27 cellular contexts compared by ENCODE assay signal in the genomic region with DNA sequence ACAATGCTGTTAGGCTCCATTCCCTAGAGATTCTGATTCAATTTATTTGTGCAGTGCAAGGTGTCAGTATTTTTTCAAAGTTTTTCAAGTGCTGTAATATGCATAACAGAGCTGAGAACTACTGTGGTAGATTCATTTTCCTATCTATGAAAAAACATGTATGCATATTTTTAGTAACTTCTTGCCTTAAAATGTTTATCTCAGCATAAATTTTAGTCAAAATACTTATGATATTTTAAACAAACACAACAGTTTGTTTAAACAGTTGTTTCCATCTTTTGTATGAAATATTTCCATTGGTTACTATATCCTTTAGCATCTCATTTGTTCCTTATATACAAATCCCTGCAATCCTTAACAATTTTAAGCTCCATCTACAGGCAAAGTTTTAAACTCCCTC.
"Had no signal": no experiment of that assay in that cellular context is flagged by ENCODE, and none has a peak within 500 bp of the region (broad histone marks: within the 10 kb centered on the region; RNA-seq: fewer than 3 reads in every experiment).

No MANE protein-coding gene starts in this region.

- H3K4me1 ChIP-seq: neural progenitor cell, parathyroid adenoma, psoas muscle, spleen, stomach, thyroid gland, tibial nerve, upper lobe of left lung, vagina had no signal

- FAIRE-seq: urothelium cell line had no signal

- H3K27ac ChIP-seq: neural progenitor cell, ovary, parathyroid adenoma, psoas muscle, skin epidermis, spleen, stomach, thoracic aorta, thyroid gland, tibial nerve, upper lobe of left lung, vagina had no signal

- H3K4me3 ChIP-seq: neural progenitor cell, ovary, psoas muscle, skin epidermis, smooth muscle cell, spleen, stomach, thoracic aorta, thyroid gland, tibial nerve, upper lobe of left lung, vagina had no signal

- H3K27me3 ChIP-seq: neural progenitor cell, ovary, spleen, stomach, thyroid gland, tibial nerve, upper lobe of left lung, vagina had no signal

- H3K9me3 ChIP-seq: ovary, psoas muscle, stomach, thyroid gland, tibial nerve, upper lobe of left lung, vagina had no signal

- DNase-seq: naive thymus-derived CD4-positive, alpha-beta T cell; natural killer cell; occipital lobe; ovary; posterior cingulate gyrus; psoas muscle; right cardiac atrium; spleen; stimulated activated CD4-positive, alpha-beta T cell treated with anti-CD3 and anti-CD28 coated beads, Interleukin-12 subunit alpha, Interleukin-12 subunit beta, amount 100 ng/mL, for 4 hours; stimulated activated CD4-positive, alpha-beta T cell treated with anti-CD3 and anti-CD28 coated beads, Interleukin-1b, Interleukin-23, amount 100 ng/mL, for 48 hours; stimulated activated CD4-positive, alpha-beta T cell treated with anti-CD3 and anti-CD28 coated beads, Interleukin-4, amount 100 ng/mL, for 24 hours; stimulated activated naive B cell treated with anti-CD40 and anti-IgM and Interleukin-4, amounts not matched to agents 10 μg/mL and 1 μg/mL and 100 μg/mL, for 72 hours; stimulated activated naive CD4-positive, alpha-beta T cell treated with Interleukin-2 at 50 U/mL for 16 hours; stomach; thyroid gland; trophoblast cell; upper lobe of left lung had no signal

- H3K79me2 ChIP-seq: parathyroid adenoma had no signal

- H3K9ac ChIP-seq: neural progenitor cell, parathyroid adenoma had no signal

- H2AFZ ChIP-seq: neural progenitor cell, parathyroid adenoma had no signal

- H3K36me3 ChIP-seq: neural progenitor cell, ovary, spleen, stomach, thoracic aorta, thyroid gland, tibial nerve, upper lobe of left lung, vagina had no signal

- H3K4me2 ChIP-seq: neural progenitor cell, smooth muscle cell had no signal

- ATAC-seq: naive thymus-derived CD4-positive, alpha-beta T cell; natural killer cell; psoas muscle; right cardiac atrium; sciatic nerve; stimulated activated effector memory CD8-positive, alpha-beta T cell treated with anti-CD3 and anti-CD28 coated beads, Interleukin-12 subunit alpha, Interleukin-12 subunit beta, amount 100 ng/mL, for 72 hours; stimulated activated naive B cell treated with anti-CD40 and anti-IgM and Interleukin-4, amounts not matched to agents 10 μg/mL and 1 μg/mL and 100 μg/mL, for 72 hours had no signal
